19 cellular contexts compared by ENCODE assay signal in genomic region chr18:21901423-21901822, GRCh38.
"Had no signal": no experiment of that assay in that cellular context is flagged by ENCODE, and none has a peak within 500 bp of the region (broad histone marks: within the 10 kb centered on the region; RNA-seq: fewer than 3 reads in every experiment).

No MANE protein-coding gene starts in this region.

- FAIRE-seq: endothelial cell of umbilical vein, pancreas had no signal

- DNase-seq: endodermal cell; erythroblast; foreskin melanocyte; head of caudate nucleus; hippocampal formation; left colon; left ventricle myocardium superior; mesendoderm; naive thymus-derived CD4-positive, alpha-beta T cell; pancreas; stimulated activated CD4-positive, alpha-beta T cell treated with anti-CD3 and anti-CD28 coated beads, Interleukin-12 subunit alpha, Interleukin-12 subunit beta, amount 100 ng/mL, for 4 hours; stimulated activated CD4-positive, alpha-beta T cell treated with anti-CD3 and anti-CD28 coated beads, Interleukin-2, amount 100 ng/mL, for 48 hours; stimulated activated naive CD8-positive, alpha-beta T cell treated with anti-CD3 and anti-CD28 coated beads, Interleukin-15, Interleukin-2, amounts not matched to agents 100 U/mL and 50 U/mL, for 24 hours; thyroid gland; uterus had no signal

- H3K4me1 ChIP-seq: pancreas, thyroid gland, uterus had no signal

- H3K4me3 ChIP-seq: lung, pancreas, suprapubic skin, thyroid gland, uterus had no signal

- H3K27me3 ChIP-seq: pancreas, thyroid gland, uterus had no signal

- ATAC-seq: left ventricle myocardium superior; naive thymus-derived CD4-positive, alpha-beta T cell; sciatic nerve; stimulated activated naive CD8-positive, alpha-beta T cell treated with anti-CD3 and anti-CD28 coated beads, Interleukin-15, Interleukin-2, amounts not matched to agents 100 U/mL and 50 U/mL, for 24 hours had no signal

- H3K36me3 ChIP-seq: pancreas, suprapubic skin, thyroid gland, uterus had no signal

- H3K9me3 ChIP-seq: pancreas, suprapubic skin, thyroid gland, uterus had no signal

- H3K27ac ChIP-seq: pancreas, suprapubic skin, thyroid gland, uterus had no signal
